Comparison of ENCODE assay signal across 9 cellular contexts in the genomic region with DNA sequence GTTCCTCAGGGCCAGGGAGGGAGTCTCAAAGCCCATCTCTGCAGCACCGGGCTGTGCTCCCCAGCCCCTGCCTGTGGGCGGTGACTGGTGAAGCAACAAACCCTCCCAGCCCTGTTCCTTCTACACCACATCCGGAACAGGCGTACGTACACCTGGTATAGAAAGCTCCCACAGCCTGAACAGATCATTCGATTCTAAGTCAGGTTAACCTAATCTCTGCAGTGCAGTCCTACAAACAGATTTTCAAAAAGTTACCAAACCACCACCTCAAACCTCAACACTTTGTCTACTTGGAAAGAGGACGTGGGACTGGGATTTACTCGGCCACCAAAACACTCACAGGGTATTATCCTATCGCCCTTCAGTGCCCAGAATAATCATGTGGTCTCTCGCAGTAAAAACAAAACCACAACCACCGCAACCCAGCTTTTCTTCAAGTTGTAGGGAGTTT.
DNase-seq lines count a peak whose midpoint lies in the region; ATAC-seq, FAIRE-seq and TF ChIP-seq lines count a peak whose summit lies in the region.
"Had no signal": no experiment of that assay in that cellular context is flagged by ENCODE, and none has a peak within 500 bp of the region (broad histone marks: within the 10 kb centered on the region; RNA-seq: fewer than 3 reads in every experiment).

No MANE protein-coding gene starts in this region.

- FAIRE-seq in kidney (lab: Jason Lieb, UNC) = no peak
- FAIRE-seq: K562 had no signal

- ATAC-seq in GM19043 (IDR thresholded peaks at IDR 0.05; ENCODE audit: low read depth, unreplicated experiment) (peak; percentile 84), HG03280 (IDR thresholded peaks at IDR 0.05; ENCODE audit: unreplicated experiment) (peak; percentile 98), HG03039 (IDR thresholded peaks at IDR 0.05; ENCODE audit: unreplicated experiment) (no peak), HG03521 (IDR thresholded peaks at IDR 0.05; ENCODE audit: unreplicated experiment) (no peak)
- ATAC-seq: K562 had no signal

- H3K27ac ChIP-seq in kidney (ENCODE audit: low read depth in 2 of 2, low read length in 2 of 2) = no peak overlapping the region

- no peak overlapping the region for H3K4me3 ChIP-seq in kidney (ENCODE audit: low read length in 2 of 2)
- H3K4me3 ChIP-seq: K562 had no signal

- no peak overlapping the region for H3K9ac ChIP-seq in kidney (ENCODE audit: low read length in 2 of 2)

- intact Hi-C loops in kidney (cut with DNase I) = no loop called here

- DNase-seq in activated CD4-positive, alpha-beta T cell treated with anti-CD3 and anti-CD28 coated beads, Interleukin-2, amount 50 U/mL, for 1 hour = peak; percentile 57
- DNase-seq in kidney = peak; percentile 77
- peak; percentile 40 to 83 (median 72) for DNase-seq in stimulated activated naive CD4-positive, alpha-beta T cell (lab: John Stamatoyannopoulos, UW)
- no peak for DNase-seq in T1000 (lab: John Stamatoyannopoulos, UW)

- no peaks in the 10 kb centered on the region for H3K9me3 ChIP-seq in kidney (ENCODE audit: control insufficient read depth in 1 of 2, low read length in 2 of 2)

- H3K36me3 ChIP-seq in kidney (ENCODE audit: control insufficient read depth in 1 of 2, insufficient read depth in 2 of 2, low read length in 2 of 2) = no peaks in the 10 kb centered on the region

- H3K4me1 ChIP-seq in kidney (ENCODE audit: control insufficient read depth in 1 of 2, insufficient read depth in 1 of 2, low read depth in 1 of 2, low read length in 2 of 2) = peaks cover 0 to 8% of the 10 kb centered on the region in 2 donors

- TF ChIP-seq CTCF in kidney (IDR thresholded peaks at IDR 0.05; ENCODE audit: borderline replicate concordance, extremely low read depth, insufficient read depth) = no peak

Comparison
In these comparisons a context has a peak if more than half of its experiments do, and no peak if none do; other contexts are left out.
1. ATAC-seq: peak in GM19043 (single experiment) and HG03280 (single experiment); none in HG03039 (single experiment) and HG03521 (single experiment).